8 cellular contexts compared by ENCODE assay signal in the genomic region with DNA sequence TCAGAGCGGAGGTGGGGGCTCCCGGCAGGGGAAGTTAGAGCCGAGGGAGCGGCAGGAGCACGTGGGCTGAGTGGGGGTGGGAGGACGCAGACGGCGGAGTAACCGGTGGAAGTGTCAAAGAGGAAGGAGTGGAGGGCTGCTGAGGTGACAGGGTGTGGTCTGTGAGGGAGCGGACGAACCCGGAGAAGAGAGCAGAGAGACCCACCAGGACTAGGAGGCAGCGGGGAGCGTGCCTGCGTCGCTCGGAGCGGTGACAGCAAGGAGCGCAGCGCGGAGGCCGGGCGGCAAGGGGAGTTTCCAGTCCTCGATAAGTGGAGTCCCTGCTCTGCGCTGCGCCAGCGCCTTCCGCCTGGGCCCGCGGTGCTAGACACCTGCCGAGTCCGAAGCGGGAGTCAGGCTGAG.
DNase-seq lines count a peak whose midpoint lies in the region; ATAC-seq and TF ChIP-seq lines count a peak whose summit lies in the region.

No MANE protein-coding gene starts in this region.

- H3K27ac ChIP-seq in colonic mucosa (no peak overlapping the region), muscle layer of duodenum (ENCODE audit: low read length) (no peak overlapping the region)

- peaks cover 35 to 51% (median 49%) of the 10 kb centered on the region in 3 donors for H3K27me3 Mint-ChIP-seq in CD14-positive monocyte (ENCODE audit: low read depth in 3 of 3)

- ATAC-seq in GM18502 (IDR thresholded peaks at IDR 0.05; ENCODE audit: poor library complexity, unreplicated experiment), result peak; percentile 73

- H3K9ac ChIP-seq in colonic mucosa (ENCODE audit: low read depth in 2 of 2, low read length in 2 of 2), result no peak overlapping the region

- peaks cover 13% of the 10 kb centered on the region for H3K4me1 Mint-ChIP-seq in CD14-positive monocyte

- TF ChIP-seq CTCF in colonic mucosa (IDR thresholded peaks at IDR 0.05) (no peak), CD14-positive monocyte (IDR thresholded peaks at IDR 0.05) (no peak)

- H3K4me1 ChIP-seq in colonic mucosa (no peaks in the 10 kb centered on the region), muscle layer of duodenum (ENCODE audit: control insufficient read depth in 1 of 2, insufficient read depth in 2 of 2, low read length in 2 of 2) (peaks cover 0 to 18% of the 10 kb centered on the region in 2 donors), HAP-1 (no peaks in the 10 kb centered on the region)

- in situ Hi-C loops in HAP-1 (cut with MboI; ENCODE audit: low sequenced_read_pairs), result no loop called here

- H3K4me3 Mint-ChIP-seq in CD14-positive monocyte, result peak overlapping the region in 1 of 2 donors; percentile 80

- no peak overlapping the region for H3K27ac Mint-ChIP-seq in CD14-positive monocyte

- intact Hi-C loops in colonic mucosa (cut with DNase I), result loop anchor here (10.0 kb wide), 1 partner anchor 59 kb away; no protein-coding TSS in a partner anchor
- intact Hi-C loops in CD14-positive monocyte (cut with micrococcal nuclease), result no loop called here

- H3K36me3 ChIP-seq in colonic mucosa (no peaks in the 10 kb centered on the region), muscle layer of duodenum (ENCODE audit: control insufficient read depth in 1 of 2, insufficient read depth in 2 of 2, low read length in 2 of 2) (no peaks in the 10 kb centered on the region), HAP-1 (replicated peaks) (no peaks in the 10 kb centered on the region)

- no peaks in the 10 kb centered on the region for H3K36me3 Mint-ChIP-seq in CD14-positive monocyte

- peak overlapping the region; percentile 28 for H3K4me3 ChIP-seq in colonic mucosa
- H3K4me3 ChIP-seq in muscle layer of duodenum (ENCODE audit: low read depth in 1 of 2, low read length in 2 of 2), result peak overlapping the region; percentile 47 to 85
- H3K4me3 ChIP-seq in HAP-1, result no peak overlapping the region

- H3K9me3 ChIP-seq in colonic mucosa (no peaks in the 10 kb centered on the region), muscle layer of duodenum (ENCODE audit: control insufficient read depth in 1 of 2, low read length in 2 of 2) (no peaks in the 10 kb centered on the region), HAP-1 (no peaks in the 10 kb centered on the region)

- DNase-seq in NCI-H146 treated with DMSO at 0.1 percent for 48 hours (lab: John Stamatoyannopoulos, UW; ENCODE audit: unreplicated experiment) (peak; percentile 66), colonic mucosa (no peak), HAP-1 (ENCODE audit: low spot score in 2 of 2) (no peak), H4 (ENCODE audit: low spot score) (no peak), NCI-H2029 treated with DMSO at 0.1 percent for 48 hours (lab: John Stamatoyannopoulos, UW) (no peak), CD14-positive monocyte (ENCODE audit: low spot score) (no peak)

- peaks cover 27% of the 10 kb centered on the region for H3K27me3 ChIP-seq in colonic mucosa
- peaks cover 10% of the 10 kb centered on the region for H3K27me3 ChIP-seq in muscle layer of duodenum (ENCODE audit: low read depth, low read length)
- no peaks in the 10 kb centered on the region for H3K27me3 ChIP-seq in HAP-1 (ENCODE audit: low read depth)

- peaks cover 0 to 14% (median 10%) of the 10 kb centered on the region in 7 donors for H3K9me3 Mint-ChIP-seq in CD14-positive monocyte
